8 cellular contexts compared by ENCODE assay signal in the genomic region with DNA sequence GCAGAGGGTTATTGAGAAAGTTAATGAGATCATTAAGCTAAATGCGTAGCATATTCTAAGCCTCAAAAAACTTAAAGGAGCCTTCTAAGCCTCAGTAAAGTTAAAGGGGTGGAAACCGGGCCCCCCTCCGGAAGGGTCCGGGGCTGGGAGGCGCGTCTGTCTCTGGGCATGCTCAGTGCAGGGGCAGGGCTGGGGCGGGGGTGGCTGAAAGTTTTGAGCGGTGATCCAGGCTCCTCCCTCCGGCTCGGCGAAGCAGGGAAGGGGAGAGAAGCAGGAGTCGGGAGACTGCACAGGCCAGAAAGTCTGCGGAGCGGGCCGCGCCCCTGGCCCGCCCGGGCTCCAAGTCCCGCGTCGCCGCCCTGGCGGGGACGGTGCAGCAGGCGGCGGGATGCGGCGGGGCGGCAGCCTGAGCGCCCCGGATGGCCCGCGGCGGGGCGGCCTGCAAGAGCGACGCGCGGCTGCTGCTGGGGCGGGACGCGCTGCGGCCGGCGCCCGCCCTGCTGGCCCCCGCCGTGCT. TPM values are rescaled to one million over a fixed set of nuclear protein-coding genes. Genes with fewer than 3 reads are reported as not detected.
DNase-seq lines count a peak whose midpoint lies in the region; ATAC-seq, FAIRE-seq and TF ChIP-seq lines count a peak whose summit lies in the region.

A gene (plus strand): TSS at position 240 of the 517 bp plus-strand sequence. CDS start 180 bp downstream, at position 420.

- H3K9me3 ChIP-seq in heart right ventricle: peaks cover 0 to 18% (median 7%) of the 10 kb centered on the region in 11 donors
- no peaks in the 10 kb centered on the region for H3K9me3 ChIP-seq in pancreas

- H3K4me3 ChIP-seq in heart right ventricle (peak within 1 kb of the TSS; percentile 20 to 61 (median 54)), pancreas (peak within 1 kb of the TSS; percentile 29 to 55 (median 41))

- H3K27me3 ChIP-seq in heart right ventricle: peaks cover 0 to 54% (median 25%) of the 10 kb centered on the region in 7 donors
- H3K27me3 ChIP-seq in pancreas: no peaks in the 10 kb centered on the region

- ATAC-seq in GM18861 (IDR thresholded peaks at IDR 0.05; ENCODE audit: unreplicated experiment): peak; percentile 28
- peak; percentile 86 to 93 (median 88) for ATAC-seq in heart right ventricle
- ATAC-seq in pancreas: peak; percentile 74 to 90 (median 86)
- no peak for ATAC-seq in HG02798 (IDR thresholded peaks at IDR 0.05; ENCODE audit: poor library complexity, unreplicated experiment)
- ATAC-seq in GM18520 (IDR thresholded peaks at IDR 0.05; ENCODE audit: unreplicated experiment): no peak

- 0 to 1% methylated on average over 31 to 48 of the region's 48 CpGs for WGBS in heart right ventricle, 2 donors
- 0 to 1% methylated on average over 10 to 48 of the region's 48 CpGs for WGBS in pancreas, 2 donors

- DNase-seq in ACHN (peak; percentile 73), NCI-H69 (lab: John Stamatoyannopoulos, UW) (peak; percentile 31), amniotic stem cell (lab: John Stamatoyannopoulos, UW) (peak; percentile 68), heart right ventricle (peak; percentile 84 to 85), pancreas (peak; percentile 72 to 90 (median 80))

- in situ Hi-C loops in ACHN (cut with HindIII; ENCODE audit: low pct_ligation_motif_present, low pct_unique_long_range_greater_than_20kb, low sequenced_read_pairs): no loop called here

- H3K27ac ChIP-seq in heart right ventricle: peak within 1 kb of the TSS in 8 of 10 donors; percentile 45 to 83 (median 60)
- peak within 1 kb of the TSS in 2 of 4 donors; percentile 33 to 57 for H3K27ac ChIP-seq in pancreas

- peaks cover 0 to 50% (median 23%) of the 10 kb centered on the region in 9 donors for H3K4me1 ChIP-seq in heart right ventricle
- H3K4me1 ChIP-seq in pancreas: peaks cover 0 to 7% (median 0%) of the 10 kb centered on the region in 3 donors

- H3K36me3 ChIP-seq in heart right ventricle (no peaks in the 10 kb centered on the region), pancreas (no peaks in the 10 kb centered on the region)

- intact Hi-C loops in heart right ventricle (cut with DNase I) (no loop called here), pancreas (cut with DNase I) (no loop called here)

- FAIRE-seq in pancreas (lab: Jason Lieb, UNC): no peak

- TF ChIP-seq CTCF in heart right ventricle (IDR thresholded peaks at IDR 0.05) (no peak), pancreas (IDR thresholded peaks at IDR 0.05) (no peak)

RNA-seq across cellular contexts. Expression of the gene that starts here (rescaled TPM):
- total RNA-seq in heart right ventricle (1 to 10 TPM; 3.3 to 7.5 (median 5.0) TPM), pancreas (10 to 100 TPM; 10.4 to 17.8 (median 13.3) TPM)
- polyA plus RNA-seq in heart right ventricle (1 to 10 TPM in 1 of 2 donors, under 1 TPM in 1; 0.97 to 3.0 TPM), pancreas (10 to 100 TPM in 1 of 2 donors, 1 to 10 TPM in 1; 2.8 to 10.3 TPM)

Comparison
In these comparisons a context has a peak if more than half of its experiments do, and no peak if none do; other contexts are left out.
1. DNase-seq: peak in every context shown above with its lines; median percentile 84 in heart right ventricle; 80 in pancreas; 73 in ACHN; 68 in amniotic stem cell; 31 in NCI-H69.
2. ATAC-seq: peak in GM18861 (single experiment), heart right ventricle (8 of 8) and pancreas (4 of 4); none in HG02798 (single experiment) and GM18520 (single experiment).